In genomic region chr12:104721944-104722343, GRCh38 we compare ENCODE assay signal across 22 cellular contexts.
A peak's percentile ranks its signal among the peaks of the same experiment; 100 is the strongest.
DNase-seq lines count a peak whose midpoint lies in the region; ATAC-seq and TF ChIP-seq lines count a peak whose summit lies in the region.
"Had no signal": no experiment of that assay in that cellular context is flagged by ENCODE, and none has a peak within 500 bp of the region (broad histone marks: within the 10 kb centered on the region; RNA-seq: fewer than 3 reads in every experiment).

No MANE protein-coding gene starts in this region.

- CTCF ChIA-PET in activated CD8-positive, alpha-beta memory T cell treated with anti-CD3 and anti-CD28 coated beads, Interleukin-2, amount 10 ng/mL, durations not matched to agents 7 days and 5 days (lab: Charles Lee) = no interaction called here
- CTCF ChIA-PET in CD8-positive, alpha-beta memory T cell (lab: Charles Lee) = interaction anchor here (1.4 kb wide), 1 partner anchor 75 kb away, joined by 3 read pairs; no protein-coding TSS in a partner anchor

- peak overlapping the region; percentile 92 for H3K27ac Mint-ChIP-seq in activated CD8-positive, alpha-beta memory T cell treated with anti-CD3 and anti-CD28 coated beads, Interleukin-2, amount 10 ng/mL, durations not matched to agents 7 days and 5 days
- H3K27ac Mint-ChIP-seq in CD8-positive, alpha-beta memory T cell = peak overlapping the region; percentile 77 to 99 (median 93)
- peak overlapping the region; percentile 94 for H3K27ac Mint-ChIP-seq in activated T-helper 1 cell treated with anti-CD3 and anti-CD28 coated beads, Interleukin-12 subunit alpha, Interleukin-12 subunit beta, Interleukin-2, Interleukin-4 antibody, amounts not matched to agents 30 ng/mL and 10 ng/mL and 1 ng/mL, durations not matched to agents 14 hours and 24 hours and 36 hours
- H3K27ac Mint-ChIP-seq in nephron = peak overlapping the region; percentile 51 to 87 (median 79)
- H3K27ac Mint-ChIP-seq: type B pancreatic cell had no signal

- peak overlapping the region; percentile 65 for H3K4me3 ChIP-seq in CD8-positive, alpha-beta memory T cell (ENCODE audit: low read length)
- no peak overlapping the region for H3K4me3 ChIP-seq in colonic mucosa
- H3K4me3 ChIP-seq: esophagus squamous epithelium had no signal

- H3K36me3 Mint-ChIP-seq in activated CD8-positive, alpha-beta memory T cell treated with anti-CD3 and anti-CD28 coated beads, Interleukin-2, amount 10 ng/mL, durations not matched to agents 7 days and 5 days = peaks cover 20% of the 10 kb centered on the region
- H3K36me3 Mint-ChIP-seq in CD8-positive, alpha-beta memory T cell = peaks cover 0 to 7% (median 0%) of the 10 kb centered on the region in 3 donors
- H3K36me3 Mint-ChIP-seq in activated T-helper 1 cell treated with anti-CD3 and anti-CD28 coated beads, Interleukin-12 subunit alpha, Interleukin-12 subunit beta, Interleukin-2, Interleukin-4 antibody, amounts not matched to agents 30 ng/mL and 10 ng/mL and 1 ng/mL, durations not matched to agents 14 hours and 24 hours and 36 hours (ENCODE audit: low read depth) = peaks cover 11% of the 10 kb centered on the region
- H3K36me3 Mint-ChIP-seq in nephron (ENCODE audit: low read depth) = no peaks in the 10 kb centered on the region
- H3K36me3 Mint-ChIP-seq: type B pancreatic cell had no signal

- no peaks in the 10 kb centered on the region for H3K36me3 ChIP-seq in CD8-positive, alpha-beta memory T cell (ENCODE audit: insufficient read depth, low read length)
- H3K36me3 ChIP-seq in colonic mucosa = no peaks in the 10 kb centered on the region
- H3K36me3 ChIP-seq: esophagus squamous epithelium had no signal

- H3K9ac ChIP-seq in colonic mucosa (ENCODE audit: low read depth in 2 of 2, low read length in 2 of 2) = no peak overlapping the region

- no peaks in the 10 kb centered on the region for H3K9me3 Mint-ChIP-seq in activated CD8-positive, alpha-beta memory T cell treated with anti-CD3 and anti-CD28 coated beads, Interleukin-2, amount 10 ng/mL, durations not matched to agents 7 days and 5 days (ENCODE audit: low read depth)
- H3K9me3 Mint-ChIP-seq in CD8-positive, alpha-beta memory T cell = no peaks in the 10 kb centered on the region
- no peaks in the 10 kb centered on the region for H3K9me3 Mint-ChIP-seq in activated T-helper 1 cell treated with anti-CD3 and anti-CD28 coated beads, Interleukin-12 subunit alpha, Interleukin-12 subunit beta, Interleukin-2, Interleukin-4 antibody, amounts not matched to agents 30 ng/mL and 10 ng/mL and 1 ng/mL, durations not matched to agents 14 hours and 24 hours and 36 hours
- no peaks in the 10 kb centered on the region for H3K9me3 Mint-ChIP-seq in nephron
- H3K9me3 Mint-ChIP-seq: type B pancreatic cell had no signal

- H3K9me3 ChIP-seq in CD8-positive, alpha-beta memory T cell (ENCODE audit: low read length) = no peaks in the 10 kb centered on the region
- H3K9me3 ChIP-seq in colonic mucosa = no peaks in the 10 kb centered on the region
- H3K9me3 ChIP-seq: esophagus squamous epithelium had no signal

- POLR2A ChIA-PET in CD8-positive, alpha-beta memory T cell (lab: Charles Lee) = interaction anchor here (0.5 kb wide), 1 partner anchor 38 kb away, joined by 4 read pairs; no protein-coding TSS in a partner anchor

- no peak for DNase-seq in activated CD8-positive, alpha-beta memory T cell treated with anti-CD3 and anti-CD28 coated beads, Interleukin-2, amount 10 ng/mL, durations not matched to agents 7 days and 5 days
- DNase-seq in activated CD8-positive, alpha-beta memory T cell treated with anti-CD3 and anti-CD28 coated beads, Interleukin-2, amount 50 U/mL, for 48 hours = no peak
- DNase-seq in CD8-positive, alpha-beta memory T cell = peak in 1 of 5 donors; percentile 11
- DNase-seq in activated T-helper 1 cell treated with anti-CD3 and anti-CD28 coated beads, Interleukin-12 subunit alpha, Interleukin-12 subunit beta, Interleukin-2, Interleukin-4 antibody, amounts not matched to agents 30 ng/mL and 10 ng/mL and 1 ng/mL, durations not matched to agents 14 hours and 24 hours and 36 hours (ENCODE audit: low spot score) = no peak
- no peak for DNase-seq in colonic mucosa
- no peak for DNase-seq in OCI-M1 (lab: John Stamatoyannopoulos, UW)
- DNase-seq in kidney glomerular epithelial cell (lab: John Stamatoyannopoulos, UW) = no peak
- DNase-seq: activated CD4-positive, CD25-positive, alpha-beta regulatory T cell treated with anti-CD3 and anti-CD28 coated beads, Interleukin-2, amount 50 U/mL, for 72 hours; amniotic stem cell; central memory CD4-positive, alpha-beta T cell; effector CD4-positive, alpha-beta T cell; esophagus squamous epithelium; IMR-90; midbrain; NCI-H1694 treated with DMSO at 0.1 percent for 48 hours; right cardiac atrium; Right ventricle myocardium superior; stimulated activated CD4-positive, alpha-beta T cell treated with anti-CD3 and anti-CD28 coated beads, Interleukin-15, amount 100 ng/mL, for 24 hours; stimulated activated naive CD4-positive, alpha-beta T cell treated with Interleukin-2 at 50 U/mL for 16 hours had no signal

- H3K27me3 ChIP-seq in CD8-positive, alpha-beta memory T cell (ENCODE audit: insufficient read depth, low read length, poor library complexity, severe bottlenecking) = no peaks in the 10 kb centered on the region
- H3K27me3 ChIP-seq in colonic mucosa = no peaks in the 10 kb centered on the region
- H3K27me3 ChIP-seq: esophagus squamous epithelium had no signal

- ATAC-seq in activated CD8-positive, alpha-beta memory T cell treated with anti-CD3 and anti-CD28 coated beads, Interleukin-2, amount 10 ng/mL, durations not matched to agents 7 days and 5 days = no peak
- ATAC-seq: left lobe of liver, right cardiac atrium had no signal

- H3K4me3 Mint-ChIP-seq in activated CD8-positive, alpha-beta memory T cell treated with anti-CD3 and anti-CD28 coated beads, Interleukin-2, amount 10 ng/mL, durations not matched to agents 7 days and 5 days = no peak overlapping the region
- H3K4me3 Mint-ChIP-seq in CD8-positive, alpha-beta memory T cell = peak overlapping the region; percentile 71 to 86 (median 76)
- peak overlapping the region; percentile 30 for H3K4me3 Mint-ChIP-seq in activated T-helper 1 cell treated with anti-CD3 and anti-CD28 coated beads, Interleukin-12 subunit alpha, Interleukin-12 subunit beta, Interleukin-2, Interleukin-4 antibody, amounts not matched to agents 30 ng/mL and 10 ng/mL and 1 ng/mL, durations not matched to agents 14 hours and 24 hours and 36 hours
- H3K4me3 Mint-ChIP-seq in nephron = no peak overlapping the region
- H3K4me3 Mint-ChIP-seq: type B pancreatic cell had no signal

- no peaks in the 10 kb centered on the region for H3K27me3 Mint-ChIP-seq in activated CD8-positive, alpha-beta memory T cell treated with anti-CD3 and anti-CD28 coated beads, Interleukin-2, amount 10 ng/mL, durations not matched to agents 7 days and 5 days
- H3K27me3 Mint-ChIP-seq in CD8-positive, alpha-beta memory T cell = no peaks in the 10 kb centered on the region
- H3K27me3 Mint-ChIP-seq in activated T-helper 1 cell treated with anti-CD3 and anti-CD28 coated beads, Interleukin-12 subunit alpha, Interleukin-12 subunit beta, Interleukin-2, Interleukin-4 antibody, amounts not matched to agents 30 ng/mL and 10 ng/mL and 1 ng/mL, durations not matched to agents 14 hours and 24 hours and 36 hours (ENCODE audit: insufficient read depth) = no peaks in the 10 kb centered on the region
- peaks cover 28% of the 10 kb centered on the region for H3K27me3 Mint-ChIP-seq in nephron (ENCODE audit: low read depth)
- H3K27me3 Mint-ChIP-seq: type B pancreatic cell had no signal

- no peak for TF ChIP-seq CTCF in nephron (IDR thresholded peaks at IDR 0.05; ENCODE audit: unreplicated experiment in 3 of 3)
- no peak for TF ChIP-seq CTCF in colonic mucosa (IDR thresholded peaks at IDR 0.05)

- no peak overlapping the region for H3K27ac ChIP-seq in CD8-positive, alpha-beta memory T cell (ENCODE audit: low read depth, low read length)
- no peak overlapping the region for H3K27ac ChIP-seq in colonic mucosa

- peaks cover 42% of the 10 kb centered on the region for H3K4me1 Mint-ChIP-seq in activated CD8-positive, alpha-beta memory T cell treated with anti-CD3 and anti-CD28 coated beads, Interleukin-2, amount 10 ng/mL, durations not matched to agents 7 days and 5 days
- H3K4me1 Mint-ChIP-seq in CD8-positive, alpha-beta memory T cell = peaks cover 71 to 91% (median 77%) of the 10 kb centered on the region in 3 donors
- H3K4me1 Mint-ChIP-seq in activated T-helper 1 cell treated with anti-CD3 and anti-CD28 coated beads, Interleukin-12 subunit alpha, Interleukin-12 subunit beta, Interleukin-2, Interleukin-4 antibody, amounts not matched to agents 30 ng/mL and 10 ng/mL and 1 ng/mL, durations not matched to agents 14 hours and 24 hours and 36 hours (ENCODE audit: low read depth) = peaks cover 77% of the 10 kb centered on the region
- peaks cover 74% of the 10 kb centered on the region for H3K4me1 Mint-ChIP-seq in nephron

- intact Hi-C loops in activated T-helper 1 cell treated with anti-CD3 and anti-CD28 coated beads, Interleukin-12 subunit alpha, Interleukin-12 subunit beta, Interleukin-2, Interleukin-4 antibody, amounts not matched to agents 30 ng/mL and 10 ng/mL and 1 ng/mL, durations not matched to agents 14 hours and 24 hours and 36 hours (cut with micrococcal nuclease) = loop anchor here (1.0 to 5.0 kb wide), 4 partner anchors 19 to 341 kb away; partner anchors contain the start of gene NOPCHAP1
- intact Hi-C loops in colonic mucosa (cut with DNase I) = no loop called here

- H3K4me1 ChIP-seq in CD8-positive, alpha-beta memory T cell (ENCODE audit: insufficient read depth, low read length) = peaks cover 45% of the 10 kb centered on the region
- no peaks in the 10 kb centered on the region for H3K4me1 ChIP-seq in colonic mucosa

Comparison
In these comparisons a context has a peak if more than half of its experiments do, and no peak if none do; other contexts are left out.
1. H3K4me3 Mint-ChIP-seq: peak in CD8-positive, alpha-beta memory T cell (7 of 7) and activated T-helper 1 cell treated with anti-CD3 and anti-CD28 coated beads, Interleukin-12 subunit alpha, Interleukin-12 subunit beta, Interleukin-2, Interleukin-4 antibody, amounts not matched to agents 30 ng/mL and 10 ng/mL and 1 ng/mL, durations not matched to agents 14 hours and 24 hours and 36 hours (single experiment); none in activated CD8-positive, alpha-beta memory T cell treated with anti-CD3 and anti-CD28 coated beads, Interleukin-2, amount 10 ng/mL, durations not matched to agents 7 days and 5 days (single experiment) and nephron (0 of 3).
2. Peak in every context shown above with its lines, with median percentiles within 50 percentile points of each other: H3K27ac Mint-ChIP-seq.